8 cellular contexts compared by ENCODE assay signal in genomic region chr11:57514538-57515331, GRCh38. TPM values are rescaled to one million over a fixed set of nuclear protein-coding genes. Genes with fewer than 3 reads are reported as not detected.
DNase-seq lines count a peak whose midpoint lies in the region; ATAC-seq, FAIRE-seq and TF ChIP-seq lines count a peak whose summit lies in the region.

No MANE protein-coding gene starts in this region.

- no peak for FAIRE-seq in bronchial epithelial cell (lab: Jason Lieb, UNC)

- no peak for TF ChIP-seq CTCF in bronchial epithelial cell (IDR thresholded peaks at IDR 0.05; ENCODE audit: insufficient read depth, low read length, severe bottlenecking)

- peak overlapping the region; percentile 45 for H3K4me3 ChIP-seq in bronchial epithelial cell (ENCODE audit: low read depth, low read length)

- DNase-seq in COR-L47 (lab: John Stamatoyannopoulos, UW) (peak; percentile 22), HuH-7.5 (ENCODE audit: low spot score) (peak; percentile 93), T-helper 9 cell (peak; percentile 39), bronchial epithelial cell (ENCODE audit: low read depth) (no peak), left lobe of liver (ENCODE audit: low spot score) (peak; percentile 88), SKM-1 (lab: John Stamatoyannopoulos, UW; ENCODE audit: unreplicated experiment) (no peak)
- peak; percentile 54 for DNase-seq in stimulated activated CD4-positive, alpha-beta T cell treated with anti-CD3 and anti-CD28 coated beads, Interleukin-4, amount 100 ng/mL, for 24 hours

- no peaks in the 10 kb centered on the region for H3K36me3 ChIP-seq in bronchial epithelial cell (ENCODE audit: control insufficient read depth, insufficient read depth, low read length)

- H3K27me3 ChIP-seq in bronchial epithelial cell (ENCODE audit: control insufficient read depth, insufficient read depth, low read length) = peaks cover 12% of the 10 kb centered on the region

- ATAC-seq in GM21360 (IDR thresholded peaks at IDR 0.05; ENCODE audit: unreplicated experiment) (peak; percentile 31), left lobe of liver (peak; percentile 86)

RNA-seq across cellular contexts. Expression of gene SLC43A1, which starts 0.8 kb away (rescaled TPM):
- total RNA-seq in bronchial epithelial cell = 1.0 and 1.3 TPM in 2 replicates
- total RNA-seq in left lobe of liver = 115 TPM

RNA-seq across cellular contexts. Expression of gene TIMM10, which starts 15.8 kb away (rescaled TPM):
- total RNA-seq in bronchial epithelial cell (71.2 and 86.9 TPM in 2 replicates), left lobe of liver (39.3 TPM)

RNA-seq across cellular contexts. Expression of gene SMTNL1, which starts 22.7 kb away (rescaled TPM):
- total RNA-seq in bronchial epithelial cell (not detected in 2 replicates), left lobe of liver (not detected)

RNA-seq across cellular contexts. Expression of gene UBE2L6, which starts 52.7 kb away (rescaled TPM):
- total RNA-seq in bronchial epithelial cell (7.4 and 13.6 TPM in 2 replicates), left lobe of liver (53.0 TPM)

RNA-seq across cellular contexts. Expression of gene RTN4RL2, which starts 54.4 kb away (rescaled TPM):
- not detected in 2 replicates for total RNA-seq in bronchial epithelial cell
- total RNA-seq in left lobe of liver = 22.0 TPM

Comparison
In these comparisons a context has a peak if more than half of its experiments do, and no peak if none do; other contexts are left out.
1. DNase-seq: peak in COR-L47 (single experiment), HuH-7.5 (single experiment), T-helper 9 cell (single experiment), left lobe of liver (single experiment) and stimulated activated CD4-positive, alpha-beta T cell treated with anti-CD3 and anti-CD28 coated beads, Interleukin-4, amount 100 ng/mL, for 24 hours (single experiment); none in bronchial epithelial cell (single experiment) and SKM-1 (single experiment).
2. RNA of gene SLC43A1, which starts 0.8 kb away (total RNA-seq): 115 TPM in left lobe of liver (single experiment); 1.0 to 1.3 TPM in bronchial epithelial cell; every median in the first group is over 10 times any median in the second.